Comparison of ENCODE assay signal across 16 cellular contexts in genomic region chr20:38277691-38278090, GRCh38. TPM values are rescaled to one million over a fixed set of nuclear protein-coding genes. Genes with fewer than 3 reads are reported as not detected.
DNase-seq lines count a peak whose midpoint lies in the region; ATAC-seq and TF ChIP-seq lines count a peak whose summit lies in the region.
"Had no signal": no experiment of that assay in that cellular context is flagged by ENCODE, and none has a peak within 500 bp of the region (broad histone marks: within the 10 kb centered on the region; RNA-seq: fewer than 3 reads in every experiment).

No MANE protein-coding gene starts in this region.

- H3K4me3 ChIP-seq in sigmoid colon, result no peak overlapping the region

- H3K27me3 ChIP-seq in sigmoid colon, result peaks cover 0 to 3% (median 0%) of the 10 kb centered on the region in 3 donors
- H3K27me3 ChIP-seq: BE2C had no signal

- WGBS in sigmoid colon, 2 donors, result 76 to 86% methylated on average over 2 of the region's 2 CpGs

- no peak for TF ChIP-seq POLR2A in sigmoid colon (IDR thresholded peaks at IDR 0.05)

- H3K27ac ChIP-seq in angular gyrus (ENCODE audit: low read depth, low read length) (peak overlapping the region; percentile 83), sigmoid colon (no peak overlapping the region)

- intact Hi-C loops in sigmoid colon (cut with DNase I), result no loop called here
- intact Hi-C loops in sciatic nerve (cut with DNase I), result no loop called here

- ATAC-seq in HG03439 (IDR thresholded peaks at IDR 0.05; ENCODE audit: unreplicated experiment) (no peak), omental fat pad (ENCODE audit: low FRiP score) (no peak), sciatic nerve (no peak)
- ATAC-seq: CD8-positive, alpha-beta T cell; Panc1 had no signal

- DNase-seq in NCI-H69 (lab: John Stamatoyannopoulos, UW) (peak; percentile 32), left kidney (ENCODE audit: low read depth, low spot score) (peak; percentile 13), sigmoid colon (peak; percentile 19), omental fat pad (ENCODE audit: low spot score) (no peak), T1000 (lab: John Stamatoyannopoulos, UW) (no peak), sciatic nerve (ENCODE audit: low spot score) (no peak)
- DNase-seq: BE2C; CD8-positive, alpha-beta T cell; NCI-H2081; NCI-H226; NCI-H748 treated with DMSO at 0.1 percent for 48 hours; Right ventricle myocardium superior had no signal

- peaks cover 0 to 2% (median 0%) of the 10 kb centered on the region in 4 donors for H3K9me3 ChIP-seq in sigmoid colon
- H3K9me3 ChIP-seq: BE2C had no signal

- no peak for TF ChIP-seq CTCF in sigmoid colon (IDR thresholded peaks at IDR 0.05)
- TF ChIP-seq CTCF in omental fat pad (IDR thresholded peaks at IDR 0.05), result no peak

- no peak for TF ChIP-seq EP300 in sigmoid colon (IDR thresholded peaks at IDR 0.05)

- no peaks in the 10 kb centered on the region for H3K4me1 ChIP-seq in sigmoid colon
- H3K4me1 ChIP-seq: BE2C had no signal

- no peaks in the 10 kb centered on the region for H3K36me3 ChIP-seq in sigmoid colon
- H3K36me3 ChIP-seq: BE2C had no signal

RNA-seq across cellular contexts. Expression of gene KIAA1755, which starts 17.2 kb away (rescaled TPM):
- total RNA-seq in sigmoid colon, result 10 to 100 TPM in 3 of 4 donors, 1 to 10 TPM in 1; 9.2 to 39.1 (median 17.1) TPM
- 1 to 10 TPM in 2 of 3 donors, not detected in 1; 1.2 to 6.4 TPM for polyA plus RNA-seq in sigmoid colon
- total RNA-seq in omental fat pad, result 1 to 10 TPM in 3 of 4 donors, under 1 TPM in 1; 0.24 to 9.9 (median 1.6) TPM
- 56.0 TPM for total RNA-seq in sciatic nerve
- total RNA-seq: CD8-positive, alpha-beta T cell had no signal

RNA-seq across cellular contexts. Expression of gene BPI, which starts 26.3 kb away (rescaled TPM):
- total RNA-seq in sigmoid colon (under 1 TPM in 1 of 4 donors, not detected in 3; 0.99 TPM), omental fat pad (under 1 TPM in 2 of 4 donors, not detected in 2; 0.63 to 0.74 TPM), sciatic nerve (2.3 TPM)
- under 1 TPM in 1 of 3 donors, not detected in 2; 0.09 TPM for polyA plus RNA-seq in sigmoid colon
- total RNA-seq: CD8-positive, alpha-beta T cell; HT-29 had no signal

Comparison
In these comparisons a context has a peak if more than half of its experiments do, and no peak if none do; other contexts are left out.
1. DNase-seq: peak in NCI-H69 (single experiment), left kidney (single experiment) and sigmoid colon (single experiment); none in omental fat pad (single experiment), T1000 (single experiment) and sciatic nerve (single experiment).